ENCODE assay signal across 8 cellular contexts in genomic region chr4:21768349-21769310, GRCh38.
DNase-seq lines count a peak whose midpoint lies in the region; ATAC-seq and TF ChIP-seq lines count a peak whose summit lies in the region.

No MANE protein-coding gene starts in this region.

- peak; percentile 57 for TF ChIP-seq CTCF in foreskin fibroblast (IDR thresholded peaks at IDR 0.05; ENCODE audit: low read depth, low read length)

- ATAC-seq in GM19455 (IDR thresholded peaks at IDR 0.05; ENCODE audit: unreplicated experiment) (peak; percentile 65), GM18505 (IDR thresholded peaks at IDR 0.05; ENCODE audit: unreplicated experiment) (no peak)

- DNase-seq in Caki2 (ENCODE audit: low read depth) (peak; percentile 39), LoVo (ENCODE audit: low spot score) (peak; percentile 45), SKM-1 treated with dmso at 0.1 percent for 144 hours (lab: John Stamatoyannopoulos, UW; ENCODE audit: unreplicated experiment) (peak; percentile 30), foreskin fibroblast (peak; percentile 26 to 69), UCSD-AML1 (lab: John Stamatoyannopoulos, UW; ENCODE audit: unreplicated experiment) (no peak)

- peak overlapping the region; percentile 63 for H3K4me2 ChIP-seq in skeletal muscle satellite cell (ENCODE audit: low read length)

- H3K4me3 ChIP-seq in foreskin fibroblast (ENCODE audit: low read depth in 1 of 2, low read length in 2 of 2) (no peak overlapping the region), skeletal muscle satellite cell (ENCODE audit: low read length) (no peak overlapping the region)

- no peaks in the 10 kb centered on the region for H3K9me3 ChIP-seq in skeletal muscle satellite cell (replicated peaks; ENCODE audit: low read length)

- H3K36me3 ChIP-seq in skeletal muscle satellite cell (ENCODE audit: insufficient read depth, low read length) = no peaks in the 10 kb centered on the region

- in situ Hi-C loops in Caki2 (cut with HindIII; ENCODE audit: low pct_unique_long_range_greater_than_20kb, low sequenced_read_pairs) = loop anchor here (25.0 kb wide), 1 partner anchor 256 kb away; no protein-coding TSS in a partner anchor

- H3K4me1 ChIP-seq in skeletal muscle satellite cell (ENCODE audit: control insufficient read depth, insufficient read depth, low read length) = peaks cover 12% of the 10 kb centered on the region

- H3K9ac ChIP-seq in skeletal muscle satellite cell (ENCODE audit: low read depth, low read length) = peak overlapping the region; percentile 18

- no peak for TF ChIP-seq POLR2A in GM18505 (IDR thresholded peaks at IDR 0.05; ENCODE audit: borderline replicate concordance, extremely low read depth, insufficient read depth, insufficient read length)

- peaks cover 13% of the 10 kb centered on the region for H3K27me3 ChIP-seq in skeletal muscle satellite cell (ENCODE audit: control insufficient read depth, insufficient read depth, low read length)
